10 cellular contexts compared by ENCODE assay signal in the genomic region with DNA sequence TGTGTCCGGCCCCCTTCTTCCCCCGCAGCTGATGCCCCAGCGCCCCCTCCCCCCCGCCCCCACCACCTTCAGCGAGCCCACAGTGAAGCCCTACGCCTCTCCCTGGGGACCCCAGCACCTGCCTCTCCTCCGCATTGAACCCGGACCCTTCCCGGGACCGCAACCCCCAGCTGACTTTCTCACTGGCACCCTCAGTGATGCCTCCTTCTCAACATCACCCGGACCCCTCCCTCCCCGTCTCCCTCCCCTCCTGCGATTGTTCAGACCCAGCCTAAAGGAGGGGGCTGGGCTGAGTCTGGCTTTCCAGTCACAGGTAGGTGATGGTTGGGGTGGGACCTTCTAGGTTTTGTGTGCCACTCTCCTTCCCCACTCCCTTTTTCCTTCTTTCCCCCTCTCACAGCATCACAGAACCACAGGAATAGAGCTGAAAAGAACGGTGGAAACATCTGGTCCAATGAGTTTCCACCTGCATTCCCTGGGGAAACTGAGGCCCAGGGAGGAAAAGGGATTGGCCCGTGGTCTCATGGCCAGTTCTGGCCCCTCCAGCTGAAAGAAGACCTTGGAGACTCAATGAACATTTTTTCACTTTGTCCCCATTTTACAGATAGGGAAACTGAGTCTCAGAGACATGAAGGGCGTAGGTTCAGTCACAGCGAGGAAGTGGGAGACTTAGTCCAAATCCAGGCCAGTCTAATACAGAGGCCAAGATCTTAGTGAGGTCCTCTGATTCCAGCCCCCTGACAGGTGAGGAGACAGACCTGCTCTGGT. TPM values are rescaled to one million over a fixed set of nuclear protein-coding genes. Genes with fewer than 3 reads are reported as not detected.
A peak's percentile ranks its signal among the peaks of the same experiment; 100 is the strongest.
DNase-seq lines count a peak whose midpoint lies in the region; ATAC-seq and TF ChIP-seq lines count a peak whose summit lies in the region.
"Had no signal": no experiment of that assay in that cellular context is flagged by ENCODE, and none has a peak within 500 bp of the region (broad histone marks: within the 10 kb centered on the region; RNA-seq: fewer than 3 reads in every experiment).

No MANE protein-coding gene starts in this region.

- H3K4me3 Mint-ChIP-seq in naive thymus-derived CD4-positive, alpha-beta T cell = peak overlapping the region; percentile 32 to 95 (median 88)

- DNase-seq in cardiac muscle cell (ENCODE audit: low read depth in 1 of 2, low spot score in 1 of 2) (no peak), cardiac septum (ENCODE audit: low spot score) (no peak), kidney glomerular epithelial cell (lab: John Stamatoyannopoulos, UW) (no peak), NK-92 (lab: John Stamatoyannopoulos, UW; ENCODE audit: unreplicated experiment) (no peak)
- no peak for DNase-seq in naive thymus-derived CD4-positive, alpha-beta T cell

- H3K9me3 ChIP-seq in cardiac muscle cell (ENCODE audit: low read depth) = no peaks in the 10 kb centered on the region
- H3K9me3 ChIP-seq in ectodermal cell (ENCODE audit: control insufficient read depth, low read length) = no peaks in the 10 kb centered on the region
- no peaks in the 10 kb centered on the region for H3K9me3 ChIP-seq in naive thymus-derived CD4-positive, alpha-beta T cell (ENCODE audit: control insufficient read depth in 2 of 3, low read length in 3 of 3)

- peak overlapping the region; percentile 64 for H3K4me3 ChIP-seq in cardiac muscle cell
- H3K4me3 ChIP-seq in ectodermal cell (ENCODE audit: insufficient read depth, low read depth, low read length) = peak overlapping the region; percentile 49
- H3K4me3 ChIP-seq in naive thymus-derived CD4-positive, alpha-beta T cell (ENCODE audit: low read length) = no peak overlapping the region

- POLR2A ChIA-PET in naive thymus-derived CD4-positive, alpha-beta T cell (lab: Charles Lee) = interaction anchor here (0.6 to 3.4 kb wide), 3 partner anchors 12 to 341 kb away, joined by 3 to 26 read pairs (median 15); partner anchors contain the start of gene RPL32

- H3K27me3 ChIP-seq in cardiac muscle cell (no peaks in the 10 kb centered on the region), ectodermal cell (ENCODE audit: control insufficient read depth, insufficient read depth, low read length, poor library complexity, severe bottlenecking) (peaks cover 3% of the 10 kb centered on the region)
- no peaks in the 10 kb centered on the region for H3K27me3 ChIP-seq in naive thymus-derived CD4-positive, alpha-beta T cell (ENCODE audit: control insufficient read depth in 2 of 2, insufficient read depth in 2 of 2, low read length in 2 of 2)

- WGBS in ectodermal cell, 2 experiments = 27 to 33% methylated on average over 12 to 15 of the region's 17 CpGs

- H3K4me1 Mint-ChIP-seq in naive thymus-derived CD4-positive, alpha-beta T cell = peaks cover 0 to 28% (median 11%) of the 10 kb centered on the region in 7 donors

- peak overlapping the region in 8 of 9 donors; percentile 19 to 97 (median 76) for H3K27ac Mint-ChIP-seq in naive thymus-derived CD4-positive, alpha-beta T cell

- H3K36me3 ChIP-seq in cardiac muscle cell (no peaks in the 10 kb centered on the region), ectodermal cell (ENCODE audit: control insufficient read depth, insufficient read depth, low read length) (no peaks in the 10 kb centered on the region)
- no peaks in the 10 kb centered on the region for H3K36me3 ChIP-seq in naive thymus-derived CD4-positive, alpha-beta T cell (ENCODE audit: control insufficient read depth in 2 of 3, insufficient read depth in 3 of 3, low read length in 3 of 3)

- no peaks in the 10 kb centered on the region for H3K36me3 Mint-ChIP-seq in naive thymus-derived CD4-positive, alpha-beta T cell

- ATAC-seq in naive thymus-derived CD4-positive, alpha-beta T cell = no peak
- ATAC-seq in HG02642 (IDR thresholded peaks at IDR 0.05; ENCODE audit: poor library complexity, unreplicated experiment) = no peak
- no peak for ATAC-seq in HG03432 (IDR thresholded peaks at IDR 0.05; ENCODE audit: unreplicated experiment)

- intact Hi-C loops in cardiac septum (cut with DNase I) = loop anchor here (5.0 kb wide), 1 partner anchor 70 kb away; no protein-coding TSS in a partner anchor
- intact Hi-C loops in naive thymus-derived CD4-positive, alpha-beta T cell (cut with micrococcal nuclease) = loop anchor here in 1 of 2 donors (2.0 to 5.0 kb wide), 2 partner anchors 43 to 135 kb away; partner anchors contain the start of genes RAF1 and RPL32

- TF ChIP-seq CTCF in cardiac muscle cell (IDR thresholded peaks at IDR 0.05; ENCODE audit: low read depth, low read length) = no peak

- no peaks in the 10 kb centered on the region for H3K9me3 Mint-ChIP-seq in naive thymus-derived CD4-positive, alpha-beta T cell

- H3K27me3 Mint-ChIP-seq in naive thymus-derived CD4-positive, alpha-beta T cell = peaks cover 0 to 33% (median 6%) of the 10 kb centered on the region in 5 donors

- CTCF ChIA-PET in naive thymus-derived CD4-positive, alpha-beta T cell (lab: Charles Lee) = interaction anchor here (0.8 to 2.7 kb wide), 4 partner anchors 10 to 45 kb away, joined by 3 to 11 read pairs (median 4); partner anchors contain the start of gene RPL32

- H3K4me1 ChIP-seq in cardiac muscle cell (ENCODE audit: low read depth) (peaks cover 7% of the 10 kb centered on the region), ectodermal cell (ENCODE audit: control insufficient read depth, insufficient read depth, low read length) (no peaks in the 10 kb centered on the region)
- peaks cover 0 to 5% of the 10 kb centered on the region in 2 donors for H3K4me1 ChIP-seq in naive thymus-derived CD4-positive, alpha-beta T cell (ENCODE audit: control insufficient read depth in 2 of 2, insufficient read depth in 2 of 2, low read length in 2 of 2)

- H3K27ac ChIP-seq in cardiac muscle cell (peak overlapping the region; percentile 72), ectodermal cell (ENCODE audit: insufficient read depth, low read depth, low read length, poor library complexity, severe bottlenecking) (no peak overlapping the region)
- no peak overlapping the region for H3K27ac ChIP-seq in naive thymus-derived CD4-positive, alpha-beta T cell (ENCODE audit: low read depth, low read length)

RNA-seq across cellular contexts. Expression of gene CAND2, which starts 0.8 kb away (rescaled TPM):
- total RNA-seq in cardiac muscle cell = 50.6 and 80.3 TPM in 2 replicates
- 35.2 and 44.7 TPM in 2 replicates for polyA plus RNA-seq in cardiac muscle cell
- 62.6 TPM for total RNA-seq in cardiac septum
- 6.5 TPM for polyA plus RNA-seq in ectodermal cell (2013, experiment 1 of 4)
- 5.1 TPM for polyA plus RNA-seq in ectodermal cell (2013, experiment 2 of 4)
- 5.5 TPM for polyA plus RNA-seq in ectodermal cell (2013, experiment 3 of 4)
- 6.0 TPM for polyA plus RNA-seq in ectodermal cell (2013, experiment 4 of 4)
- 1 to 10 TPM in 4 of 5 experiments, under 1 TPM in 1; 0.15 to 8.2 (median 4.3) TPM for total RNA-seq in naive thymus-derived CD4-positive, alpha-beta T cell
- polyA plus RNA-seq in naive thymus-derived CD4-positive, alpha-beta T cell = 1 to 10 TPM; 3.4 to 5.5 TPM

RNA-seq across cellular contexts. Expression of gene TMEM40, which starts 38.2 kb away (rescaled TPM):
- 0.25 and 4.0 TPM in 2 replicates for total RNA-seq in cardiac muscle cell
- 4.8 and 5.2 TPM in 2 replicates for polyA plus RNA-seq in cardiac muscle cell
- total RNA-seq in cardiac septum = 0.54 TPM
- polyA plus RNA-seq in ectodermal cell (2013, experiment 1 of 4) = not detected
- polyA plus RNA-seq in ectodermal cell (2013, experiment 2 of 4) = not detected
- polyA plus RNA-seq in ectodermal cell (2013, experiment 3 of 4) = not detected
- not detected for polyA plus RNA-seq in ectodermal cell (2013, experiment 4 of 4)
- total RNA-seq in naive thymus-derived CD4-positive, alpha-beta T cell = 1 to 10 TPM in 1 of 5 experiments, not detected in 4; 1.1 TPM
- not detected for polyA plus RNA-seq in naive thymus-derived CD4-positive, alpha-beta T cell
- total RNA-seq: G401, subcutaneous adipose tissue had no signal

RNA-seq across cellular contexts. Expression of gene RPL32, which starts 44.1 kb away (rescaled TPM):
- total RNA-seq in cardiac muscle cell (824 and 1,421 TPM in 2 replicates), cardiac septum (722 TPM)
- polyA plus RNA-seq in cardiac muscle cell = 726 and 889 TPM in 2 replicates
- polyA plus RNA-seq in ectodermal cell (2013, experiment 1 of 4) = 2,742 TPM
- polyA plus RNA-seq in ectodermal cell (2013, experiment 2 of 4) = 2,809 TPM
- polyA plus RNA-seq in ectodermal cell (2013, experiment 3 of 4) = 2,954 TPM
- polyA plus RNA-seq in ectodermal cell (2013, experiment 4 of 4) = 3,307 TPM
- 1,000 to 10,000 TPM; 1,890 to 4,471 (median 4,246) TPM for total RNA-seq in naive thymus-derived CD4-positive, alpha-beta T cell
- 1,000 to 10,000 TPM; 4,172 to 4,415 TPM for polyA plus RNA-seq in naive thymus-derived CD4-positive, alpha-beta T cell
